10 cellular contexts compared by ENCODE assay signal in genomic region chr1:173330149-173330951, GRCh38.
DNase-seq lines count a peak whose midpoint lies in the region; ATAC-seq and TF ChIP-seq lines count a peak whose summit lies in the region.
"Had no signal": no experiment of that assay in that cellular context is flagged by ENCODE, and none has a peak within 500 bp of the region (broad histone marks: within the 10 kb centered on the region; RNA-seq: fewer than 3 reads in every experiment).

No MANE protein-coding gene starts in this region.

- BruUV-seq in A673 (replicated peaks; lab: Mats Ljungman, UMichigan) = no TSS peak

- peak; percentile 42 for DNase-seq in A673 (ENCODE audit: low spot score)
- peak; percentile 89 for DNase-seq in GM23248
- peak; percentile 90 for DNase-seq in fibroblast of mammary gland (ENCODE audit: low read depth)
- DNase-seq in NCI-H2171 (lab: John Stamatoyannopoulos, UW) = no peak
- DNase-seq: NCI-H2227 treated with DMSO at 0.1 percent for 48 hours; stimulated activated CD4-positive, alpha-beta T cell treated with anti-CD3 and anti-CD28 coated beads, Interleukin-2, amount 100 ng/mL, for 24 hours had no signal

- H3K36me3 ChIP-seq in A673 (ENCODE audit: insufficient read depth, low read length, poor library complexity, severe bottlenecking) (no peaks in the 10 kb centered on the region), GM23248 (ENCODE audit: low read depth) (no peaks in the 10 kb centered on the region), SU-DHL-6 (ENCODE audit: low read length) (no peaks in the 10 kb centered on the region)

- no peak overlapping the region for H3K27ac ChIP-seq in A673 (ENCODE audit: low read depth, low read length, poor library complexity, severe bottlenecking)
- peak overlapping the region; percentile 42 for H3K27ac ChIP-seq in GM23248
- peak overlapping the region; percentile 23; the same call in 1 of the 2 replicates for H3K27ac ChIP-seq in SU-DHL-6 (ENCODE audit: low read depth, low read length)

- H3K27me3 ChIP-seq in A673 (replicated peaks; ENCODE audit: insufficient read depth, low read depth, low read length, poor library complexity) = no peaks in the 10 kb centered on the region
- H3K27me3 ChIP-seq in GM23248 (replicated peaks; ENCODE audit: insufficient read depth) = no peaks in the 10 kb centered on the region
- H3K27me3 ChIP-seq in SU-DHL-6 (ENCODE audit: low read length) = no peaks in the 10 kb centered on the region

- peak overlapping the region; percentile 48 for H3K4me2 ChIP-seq in GM23248 (ENCODE audit: unreplicated experiment)
- H3K4me2 ChIP-seq in SU-DHL-6 (ENCODE audit: low read depth, low read length, poor library complexity, severe bottlenecking) = peak overlapping the region; percentile 34

- H3K9me3 ChIP-seq in A673 (ENCODE audit: low read depth, low read length, poor library complexity, severe bottlenecking) = no peaks in the 10 kb centered on the region
- no peaks in the 10 kb centered on the region for H3K9me3 ChIP-seq in GM23248 (ENCODE audit: low read depth)
- H3K9me3 ChIP-seq in SU-DHL-6 (ENCODE audit: insufficient read depth, low read length) = no peaks in the 10 kb centered on the region

- in situ Hi-C loops in GM23248 (cut with MboI) = no loop called here

- no peak overlapping the region for H3K4me3 ChIP-seq in A673 (ENCODE audit: low read depth, low read length, poor library complexity, severe bottlenecking)
- H3K4me3 ChIP-seq in GM23248 = no peak overlapping the region
- no peak overlapping the region for H3K4me3 ChIP-seq in SU-DHL-6 (ENCODE audit: insufficient read depth, low read length, poor library complexity, severe bottlenecking)
- H3K4me3 ChIP-seq in fibroblast of mammary gland (ENCODE audit: control insufficient read depth, low read depth, low read length) = no peak overlapping the region

- H3K79me2 ChIP-seq in GM23248 (ENCODE audit: insufficient read depth) = no peaks in the 10 kb centered on the region
- no peaks in the 10 kb centered on the region for H3K79me2 ChIP-seq in SU-DHL-6 (ENCODE audit: insufficient read depth, low read length)

- 84 to 94% methylated on average over 3 of the region's 3 CpGs for WGBS in GM23248 (ENCODE audit: low coverage in 1 of 2, low lambda C conversion rate in 2 of 2, missing lambda C conversion rate in 2 of 2), 2 experiments

- POLR2A ChIA-PET in A673 (lab: Charles Lee; ENCODE audit: low non-redundant PET) = no interaction called here

- H3F3A ChIP-seq in GM23248 (ENCODE audit: insufficient read depth) (peaks cover 33% of the 10 kb centered on the region), SU-DHL-6 (ENCODE audit: insufficient read depth) (peaks cover 16% of the 10 kb centered on the region; the same call in 1 of the 2 replicates)

- H4K20me1 ChIP-seq in GM23248 (ENCODE audit: insufficient read depth) (no peaks in the 10 kb centered on the region), SU-DHL-6 (ENCODE audit: low read depth, low read length) (no peaks in the 10 kb centered on the region)

- H3K4me1 ChIP-seq in A673 (ENCODE audit: insufficient read depth, low read length, poor library complexity, severe bottlenecking) (no peaks in the 10 kb centered on the region), GM23248 (ENCODE audit: insufficient read depth) (peaks cover 46% of the 10 kb centered on the region)

- ATAC-seq in GM21737 (IDR thresholded peaks at IDR 0.05; ENCODE audit: unreplicated experiment) = no peak
- no peak for ATAC-seq in GM18520 (IDR thresholded peaks at IDR 0.05; ENCODE audit: unreplicated experiment)
- ATAC-seq in HG02610 (IDR thresholded peaks at IDR 0.05; ENCODE audit: unreplicated experiment) = no peak

- H3K9me2 ChIP-seq in GM23248 (ENCODE audit: insufficient read depth) (no peaks in the 10 kb centered on the region), SU-DHL-6 (replicated peaks; ENCODE audit: insufficient read depth, low read length) (no peaks in the 10 kb centered on the region)

- intact Hi-C loops in A673 (cut with micrococcal nuclease; ENCODE audit: unreplicated experiment) = no loop called here

- TF ChIP-seq CTCF in A673 (conservative IDR thresholded peaks at IDR 0.05; ENCODE audit: low read depth, low read length) (no peak), SU-DHL-6 (IDR thresholded peaks at IDR 0.05; ENCODE audit: insufficient read depth, low read length, poor library complexity, severe bottlenecking) (no peak), fibroblast of mammary gland (conservative IDR thresholded peaks at IDR 0.05; ENCODE audit: control insufficient read depth, insufficient read depth, low read depth, low read length) (no peak)

- H2AFZ ChIP-seq in GM23248 (no peak overlapping the region), SU-DHL-6 (ENCODE audit: low read depth, low read length, severe bottlenecking) (no peak overlapping the region)

- CTCF ChIA-PET in A673 (lab: Charles Lee) = no interaction called here

- H3K9ac ChIP-seq in GM23248 = no peak overlapping the region
- H3K9ac ChIP-seq in SU-DHL-6 (ENCODE audit: low read length) = no peak overlapping the region
